ENCODE assay signal across 26 cellular contexts in the genomic region with DNA sequence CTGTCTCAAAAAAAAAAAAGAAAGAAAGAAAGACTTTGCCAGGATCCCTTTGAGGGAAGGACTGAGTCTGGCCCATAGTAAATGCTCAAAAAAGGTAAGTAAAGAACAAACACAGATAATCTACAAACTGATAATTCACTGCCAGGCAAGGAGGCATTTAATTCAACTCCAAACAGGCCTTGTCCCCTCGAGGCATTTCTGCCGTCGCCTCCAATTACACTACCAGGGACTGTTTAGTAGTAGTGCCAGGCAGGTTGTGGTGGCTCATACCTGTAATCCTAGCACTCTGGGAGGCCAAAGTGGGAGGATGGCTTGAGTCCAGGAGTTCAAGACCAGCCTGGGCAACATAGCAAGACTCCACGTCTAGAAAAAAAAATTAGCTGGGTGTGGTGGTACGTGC.
"Had no signal": no experiment of that assay in that cellular context is flagged by ENCODE, and none has a peak within 500 bp of the region (broad histone marks: within the 10 kb centered on the region; RNA-seq: fewer than 3 reads in every experiment).

No MANE protein-coding gene starts in this region.

- H3K4me3 Mint-ChIP-seq: activated CD4-positive, alpha-beta memory T cell treated with anti-CD3 and anti-CD28 coated beads, Interleukin-2, amount 10 ng/mL, durations not matched to agents 7 days and 5 days; activated naive CD4-positive, alpha-beta T cell treated with anti-CD3 and anti-CD28 coated beads for 36 hours; activated naive CD8-positive, alpha-beta T cell; activated T-helper 17 cell treated with anti-CD3 and anti-CD28 coated beads, Interleukin-2, amount 50 U/mL, for 72 hours; T-helper 2 cell treated with Interferon-gamma antibody and Interleukin-4, amounts not matched to agents 5 μg/mL and 100 μg/mL, for 36 hours had no signal

- H3K4me1 ChIP-seq: SJSA1 had no signal

- ATAC-seq: activated T-helper 17 cell treated with anti-CD3 and anti-CD28 coated beads, Interleukin-2, amount 50 U/mL, for 72 hours; SK-N-SH treated with all-trans-retinoic acid at 6 μM for 48 hours had no signal

- H3K9me3 Mint-ChIP-seq: activated CD4-positive, alpha-beta memory T cell treated with anti-CD3 and anti-CD28 coated beads, Interleukin-2, amount 10 ng/mL, durations not matched to agents 7 days and 5 days; activated naive CD4-positive, alpha-beta T cell treated with anti-CD3 and anti-CD28 coated beads for 36 hours; activated T-helper 17 cell treated with anti-CD3 and anti-CD28 coated beads, Interleukin-2, amount 50 U/mL, for 72 hours; T-helper 2 cell treated with Interferon-gamma antibody and Interleukin-4, amounts not matched to agents 5 μg/mL and 100 μg/mL, for 36 hours had no signal

- H3K27me3 Mint-ChIP-seq: activated CD4-positive, alpha-beta memory T cell treated with anti-CD3 and anti-CD28 coated beads, Interleukin-2, amount 10 ng/mL, durations not matched to agents 7 days and 5 days; activated naive CD8-positive, alpha-beta T cell; activated T-helper 17 cell treated with anti-CD3 and anti-CD28 coated beads, Interleukin-2, amount 50 U/mL, for 72 hours had no signal

- H3K27ac Mint-ChIP-seq: activated CD4-positive, alpha-beta memory T cell treated with anti-CD3 and anti-CD28 coated beads, Interleukin-2, amount 10 ng/mL, durations not matched to agents 7 days and 5 days; activated naive CD4-positive, alpha-beta T cell treated with anti-CD3 and anti-CD28 coated beads for 36 hours; activated naive CD8-positive, alpha-beta T cell; activated T-helper 17 cell treated with anti-CD3 and anti-CD28 coated beads, Interleukin-2, amount 50 U/mL, for 72 hours; T-helper 2 cell treated with Interferon-gamma antibody and Interleukin-4, amounts not matched to agents 5 μg/mL and 100 μg/mL, for 36 hours had no signal

- H3K27me3 ChIP-seq: SJSA1 had no signal

- H3K9me3 ChIP-seq: SJSA1 had no signal

- H3K36me3 ChIP-seq: SJSA1 had no signal

- H3K4me3 ChIP-seq: SJSA1 had no signal

- DNase-seq: activated CD4-positive, alpha-beta memory T cell treated with anti-CD3 and anti-CD28 coated beads, Interleukin-2, amount 10 ng/mL, durations not matched to agents 7 days and 5 days; activated CD4-positive, alpha-beta T cell treated with anti-CD3 and anti-CD28 coated beads, Interleukin-2, amount 50 U/mL, for 1 hour; activated gamma-delta T cell; activated naive CD4-positive, alpha-beta T cell treated with anti-CD3 and anti-CD28 coated beads for 36 hours; activated T-cell treated with anti-CD3 and anti-CD28 coated beads for 4 hours; activated T-cell treated with anti-CD3 and anti-CD28 coated beads, Interleukin-2, amount 50 U/mL, for 48 hours; central memory CD4-positive, alpha-beta T cell; IMR-90; KBM-7; NCI-H1092; NCI-H1417 treated with DMSO at 0.1 percent for 48 hours; NCI-H1694; NCI-H2029; NCI-H2107; NCI-H2171 treated with DMSO at 0.1 percent for 48 hours; NCI-H226; NCI-H526; NCI-H82; Right ventricle myocardium superior; RPMI8226; SW 1271 had no signal

- H3K27ac ChIP-seq: SJSA1 had no signal

- H3K36me3 Mint-ChIP-seq: activated naive CD8-positive, alpha-beta T cell had no signal

- H3K4me1 Mint-ChIP-seq: activated CD4-positive, alpha-beta memory T cell treated with anti-CD3 and anti-CD28 coated beads, Interleukin-2, amount 10 ng/mL, durations not matched to agents 7 days and 5 days; activated T-helper 17 cell treated with anti-CD3 and anti-CD28 coated beads, Interleukin-2, amount 50 U/mL, for 72 hours had no signal
